In genomic region chr1:32272557-32273388, GRCh38 we compare ENCODE assay signal across 1 cellular context.
TF ChIP-seq lines count a peak whose summit lies in the region.

No MANE protein-coding gene starts in this region.

TF ChIP-seq in HEK293T, 16 proteins besides CTCF, POLR2A, EP300 and RAD21 (continued from another document):
- TF ChIP-seq, protein P1, sequence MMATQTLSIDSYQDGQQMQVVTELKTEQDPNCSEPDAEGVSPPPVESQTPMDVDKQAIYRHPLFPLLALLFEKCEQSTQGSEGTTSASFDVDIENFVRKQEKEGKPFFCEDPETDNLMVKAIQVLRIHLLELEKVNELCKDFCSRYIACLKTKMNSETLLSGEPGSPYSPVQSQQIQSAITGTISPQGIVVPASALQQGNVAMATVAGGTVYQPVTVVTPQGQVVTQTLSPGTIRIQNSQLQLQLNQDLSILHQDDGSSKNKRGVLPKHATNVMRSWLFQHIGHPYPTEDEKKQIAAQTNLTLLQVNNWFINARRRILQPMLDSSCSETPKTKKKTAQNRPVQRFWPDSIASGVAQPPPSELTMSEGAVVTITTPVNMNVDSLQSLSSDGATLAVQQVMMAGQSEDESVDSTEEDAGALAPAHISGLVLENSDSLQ (IDR thresholded peaks at IDR 0.05), result no peak
- TF ChIP-seq ARNT (IDR thresholded peaks at IDR 0.05), result no peak
- TF ChIP-seq LEF1 (IDR thresholded peaks at IDR 0.05; ENCODE audit: borderline replicate concordance), result no peak
